ENCODE assay signal across 8 cellular contexts in genomic region chr22:31055322-31056159, GRCh38. TPM values are rescaled to one million over a fixed set of nuclear protein-coding genes. Genes with fewer than 3 reads are reported as not detected.
A peak's percentile ranks its signal among the peaks of the same experiment; 100 is the strongest.
DNase-seq lines count a peak whose midpoint lies in the region; ATAC-seq and TF ChIP-seq lines count a peak whose summit lies in the region.

No MANE protein-coding gene starts in this region.

- H3K27me3 ChIP-seq in right cardiac atrium (ENCODE audit: control insufficient read depth, insufficient read depth): no peaks in the 10 kb centered on the region

- WGBS in right cardiac atrium: 27% methylated on average over 16 of the region's 16 CpGs

- peak; percentile 50 for DNase-seq in NCI-H2227 (lab: John Stamatoyannopoulos, UW; ENCODE audit: unreplicated experiment)
- DNase-seq in NCI-H2227 treated with DMSO at 0.1 percent for 48 hours (lab: John Stamatoyannopoulos, UW): no peak
- DNase-seq in amygdala (lab: John Stamatoyannopoulos, UW): peak in 40 of 56 donors; percentile 2 to 79 (median 32)
- DNase-seq in right cardiac atrium: peak; percentile 94 to 95 (median 94)
- DNase-seq in retinal pigment epithelial cell (ENCODE audit: low read depth): peak; percentile 99
- DNase-seq in NAMALWA (ENCODE audit: low spot score): no peak
- no peak for DNase-seq in CD1c-positive myeloid dendritic cell (ENCODE audit: extremely low spot score)

- H3K27ac ChIP-seq in right cardiac atrium (ENCODE audit: low read length): peak overlapping the region; percentile 77

- TF ChIP-seq CTCF in retinal pigment epithelial cell (conservative IDR thresholded peaks at IDR 0.05; ENCODE audit: low read depth, low read length): no peak

- H3K9me3 ChIP-seq in right cardiac atrium (ENCODE audit: control insufficient read depth, low read length): no peaks in the 10 kb centered on the region

- H3K4me3 ChIP-seq in right cardiac atrium (ENCODE audit: low read length) (no peak overlapping the region), retinal pigment epithelial cell (ENCODE audit: low read length) (no peak overlapping the region)

- H3K4me1 ChIP-seq in right cardiac atrium (ENCODE audit: control insufficient read depth, insufficient read depth, low read length): no peaks in the 10 kb centered on the region

- peak; percentile 96 for ATAC-seq in right cardiac atrium
- no peak for ATAC-seq in HG03280 (IDR thresholded peaks at IDR 0.05; ENCODE audit: unreplicated experiment)

- intact Hi-C loops in right cardiac atrium (cut with DNase I): no loop called here

RNA-seq across cellular contexts. Expression of gene SMTN, which starts 25.6 kb away (rescaled TPM):
- total RNA-seq in right cardiac atrium: 100 to 1,000 TPM; 156 to 233 (median 217) TPM
- 192 TPM for polyA plus RNA-seq in right cardiac atrium

RNA-seq across cellular contexts. Expression of gene SELENOM, which starts 51.8 kb away (rescaled TPM):
- total RNA-seq in right cardiac atrium: 100 to 1,000 TPM; 167 to 205 (median 176) TPM
- 219 TPM for polyA plus RNA-seq in right cardiac atrium

Comparison
In these comparisons a context has a peak if more than half of its experiments do, and no peak if none do; other contexts are left out.
1. DNase-seq: peak in NCI-H2227 (single experiment), amygdala (40 of 56), right cardiac atrium (3 of 3) and retinal pigment epithelial cell (single experiment); none in NCI-H2227 treated with DMSO at 0.1 percent for 48 hours (single experiment), NAMALWA (single experiment) and CD1c-positive myeloid dendritic cell (single experiment).